Comparison of ENCODE assay signal across 16 cellular contexts in the genomic region with DNA sequence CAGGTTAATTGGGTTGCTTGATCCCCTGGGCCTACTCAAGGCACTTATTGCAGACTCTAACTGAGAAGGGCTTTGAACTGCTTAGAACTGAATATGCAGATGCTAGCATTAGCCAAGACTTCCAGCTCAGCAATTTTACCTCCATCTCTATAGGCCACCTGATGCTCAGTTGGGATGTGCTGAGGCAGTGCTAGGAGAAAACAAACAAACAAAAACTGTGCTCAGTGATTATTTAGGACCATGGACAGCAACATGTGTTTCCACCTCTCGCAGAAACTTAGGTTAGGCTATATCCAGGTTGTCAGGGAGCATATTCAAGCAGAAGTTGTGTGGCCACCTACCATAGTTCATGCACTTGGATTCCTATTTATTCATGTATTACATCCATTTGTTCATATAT.
DNase-seq lines count a peak whose midpoint lies in the region; ATAC-seq and TF ChIP-seq lines count a peak whose summit lies in the region.
"Had no signal": no experiment of that assay in that cellular context is flagged by ENCODE, and none has a peak within 500 bp of the region (broad histone marks: within the 10 kb centered on the region; RNA-seq: fewer than 3 reads in every experiment).

No MANE protein-coding gene starts in this region.

- H3F3A ChIP-seq in GM23338 (replicated peaks; ENCODE audit: low read depth), result no peaks in the 10 kb centered on the region

- H3K36me3 Mint-ChIP-seq in GM23338 (ENCODE audit: low read depth), result no peaks in the 10 kb centered on the region
- H3K36me3 Mint-ChIP-seq: activated naive CD8-positive, alpha-beta T cell treated with anti-CD3 and anti-CD28 coated beads for 36 hours had no signal

- H3K9me2 ChIP-seq in GM23338 (ENCODE audit: insufficient read depth), result no peaks in the 10 kb centered on the region

- H3K27me3 ChIP-seq in GM23338 (ENCODE audit: insufficient read depth), result no peaks in the 10 kb centered on the region
- H3K27me3 ChIP-seq: thyroid gland had no signal

- H3K4me3 ChIP-seq in GM23338, result no peak overlapping the region
- H3K4me3 ChIP-seq: esophagus squamous epithelium, psoas muscle, thyroid gland had no signal

- H3K4me1 Mint-ChIP-seq in GM23338, result no peaks in the 10 kb centered on the region

- no peaks in the 10 kb centered on the region for H3K9me3 Mint-ChIP-seq in GM23338

- H3K27me3 Mint-ChIP-seq in GM23338 (ENCODE audit: insufficient read depth, low read depth, poor library complexity), result peaks cover 3% of the 10 kb centered on the region

- H3K4me3 Mint-ChIP-seq in GM23338, result no peak overlapping the region
- H3K4me3 Mint-ChIP-seq: activated naive CD8-positive, alpha-beta T cell treated with anti-CD3 and anti-CD28 coated beads for 36 hours had no signal

- no peaks in the 10 kb centered on the region for H3K79me2 ChIP-seq in GM23338 (replicated peaks; ENCODE audit: insufficient read depth)

- intact Hi-C loops in posterior cingulate gyrus (cut with DNase I), result no loop called here

- no peak overlapping the region for H2AFZ ChIP-seq in GM23338

- no peaks in the 10 kb centered on the region for H4K20me1 ChIP-seq in GM23338 (replicated peaks; ENCODE audit: insufficient read depth)

- 0 out of 2 replicates have a peak, but pooled peaks cover 3% of the 10 kb centered on the region for H3K4me1 ChIP-seq in GM23338 (ENCODE audit: insufficient read depth)
- H3K4me1 ChIP-seq: esophagus squamous epithelium, psoas muscle, thyroid gland had no signal

- H3K27ac Mint-ChIP-seq in GM23338, result no peak overlapping the region
- H3K27ac Mint-ChIP-seq: activated naive CD8-positive, alpha-beta T cell treated with anti-CD3 and anti-CD28 coated beads for 36 hours had no signal

- peak; percentile 74 for DNase-seq in GM23338 (ENCODE audit: low spot score)
- peak; percentile 15 for DNase-seq in NCI-H1092 (lab: John Stamatoyannopoulos, UW)
- peak; percentile 26 for DNase-seq in astrocyte of the hippocampus (ENCODE audit: low read depth, low spot score)
- peak; percentile 2 for DNase-seq in kidney glomerular epithelial cell (lab: John Stamatoyannopoulos, UW)
- no peak for DNase-seq in SK-N-DZ (ENCODE audit: low spot score)
- DNase-seq in posterior cingulate gyrus, result no peak
- DNase-seq in epidermal melanocyte (ENCODE audit: insufficient read length, low spot score), result no peak
- DNase-seq: activated naive CD8-positive, alpha-beta T cell treated with anti-CD3 and anti-CD28 coated beads for 36 hours; esophagus squamous epithelium; GF-D8; IMR-90; NCI-H2107; psoas muscle; thyroid gland had no signal

- no peaks in the 10 kb centered on the region for H3K36me3 ChIP-seq in GM23338 (ENCODE audit: insufficient read depth)
- H3K36me3 ChIP-seq: esophagus squamous epithelium, thyroid gland had no signal

- no peak for TF ChIP-seq CTCF in GM23338 (conservative IDR thresholded peaks at IDR 0.05; ENCODE audit: low read depth in 2 of 2)

- ATAC-seq in GM23338 (peak; percentile 74), GM19395 (IDR thresholded peaks at IDR 0.05; ENCODE audit: unreplicated experiment) (no peak)
- ATAC-seq: psoas muscle had no signal

- H3K4me2 ChIP-seq in GM23338, result no peak overlapping the region

- H3K27ac ChIP-seq in GM23338 (ENCODE audit: low read depth), result no peak overlapping the region
- H3K27ac ChIP-seq: C4-2B, esophagus squamous epithelium, psoas muscle, thyroid gland had no signal

TF ChIP-seq in GM23338, 12 proteins besides CTCF, POLR2A, EP300 and RAD21:
- TF ChIP-seq, protein P1, sequence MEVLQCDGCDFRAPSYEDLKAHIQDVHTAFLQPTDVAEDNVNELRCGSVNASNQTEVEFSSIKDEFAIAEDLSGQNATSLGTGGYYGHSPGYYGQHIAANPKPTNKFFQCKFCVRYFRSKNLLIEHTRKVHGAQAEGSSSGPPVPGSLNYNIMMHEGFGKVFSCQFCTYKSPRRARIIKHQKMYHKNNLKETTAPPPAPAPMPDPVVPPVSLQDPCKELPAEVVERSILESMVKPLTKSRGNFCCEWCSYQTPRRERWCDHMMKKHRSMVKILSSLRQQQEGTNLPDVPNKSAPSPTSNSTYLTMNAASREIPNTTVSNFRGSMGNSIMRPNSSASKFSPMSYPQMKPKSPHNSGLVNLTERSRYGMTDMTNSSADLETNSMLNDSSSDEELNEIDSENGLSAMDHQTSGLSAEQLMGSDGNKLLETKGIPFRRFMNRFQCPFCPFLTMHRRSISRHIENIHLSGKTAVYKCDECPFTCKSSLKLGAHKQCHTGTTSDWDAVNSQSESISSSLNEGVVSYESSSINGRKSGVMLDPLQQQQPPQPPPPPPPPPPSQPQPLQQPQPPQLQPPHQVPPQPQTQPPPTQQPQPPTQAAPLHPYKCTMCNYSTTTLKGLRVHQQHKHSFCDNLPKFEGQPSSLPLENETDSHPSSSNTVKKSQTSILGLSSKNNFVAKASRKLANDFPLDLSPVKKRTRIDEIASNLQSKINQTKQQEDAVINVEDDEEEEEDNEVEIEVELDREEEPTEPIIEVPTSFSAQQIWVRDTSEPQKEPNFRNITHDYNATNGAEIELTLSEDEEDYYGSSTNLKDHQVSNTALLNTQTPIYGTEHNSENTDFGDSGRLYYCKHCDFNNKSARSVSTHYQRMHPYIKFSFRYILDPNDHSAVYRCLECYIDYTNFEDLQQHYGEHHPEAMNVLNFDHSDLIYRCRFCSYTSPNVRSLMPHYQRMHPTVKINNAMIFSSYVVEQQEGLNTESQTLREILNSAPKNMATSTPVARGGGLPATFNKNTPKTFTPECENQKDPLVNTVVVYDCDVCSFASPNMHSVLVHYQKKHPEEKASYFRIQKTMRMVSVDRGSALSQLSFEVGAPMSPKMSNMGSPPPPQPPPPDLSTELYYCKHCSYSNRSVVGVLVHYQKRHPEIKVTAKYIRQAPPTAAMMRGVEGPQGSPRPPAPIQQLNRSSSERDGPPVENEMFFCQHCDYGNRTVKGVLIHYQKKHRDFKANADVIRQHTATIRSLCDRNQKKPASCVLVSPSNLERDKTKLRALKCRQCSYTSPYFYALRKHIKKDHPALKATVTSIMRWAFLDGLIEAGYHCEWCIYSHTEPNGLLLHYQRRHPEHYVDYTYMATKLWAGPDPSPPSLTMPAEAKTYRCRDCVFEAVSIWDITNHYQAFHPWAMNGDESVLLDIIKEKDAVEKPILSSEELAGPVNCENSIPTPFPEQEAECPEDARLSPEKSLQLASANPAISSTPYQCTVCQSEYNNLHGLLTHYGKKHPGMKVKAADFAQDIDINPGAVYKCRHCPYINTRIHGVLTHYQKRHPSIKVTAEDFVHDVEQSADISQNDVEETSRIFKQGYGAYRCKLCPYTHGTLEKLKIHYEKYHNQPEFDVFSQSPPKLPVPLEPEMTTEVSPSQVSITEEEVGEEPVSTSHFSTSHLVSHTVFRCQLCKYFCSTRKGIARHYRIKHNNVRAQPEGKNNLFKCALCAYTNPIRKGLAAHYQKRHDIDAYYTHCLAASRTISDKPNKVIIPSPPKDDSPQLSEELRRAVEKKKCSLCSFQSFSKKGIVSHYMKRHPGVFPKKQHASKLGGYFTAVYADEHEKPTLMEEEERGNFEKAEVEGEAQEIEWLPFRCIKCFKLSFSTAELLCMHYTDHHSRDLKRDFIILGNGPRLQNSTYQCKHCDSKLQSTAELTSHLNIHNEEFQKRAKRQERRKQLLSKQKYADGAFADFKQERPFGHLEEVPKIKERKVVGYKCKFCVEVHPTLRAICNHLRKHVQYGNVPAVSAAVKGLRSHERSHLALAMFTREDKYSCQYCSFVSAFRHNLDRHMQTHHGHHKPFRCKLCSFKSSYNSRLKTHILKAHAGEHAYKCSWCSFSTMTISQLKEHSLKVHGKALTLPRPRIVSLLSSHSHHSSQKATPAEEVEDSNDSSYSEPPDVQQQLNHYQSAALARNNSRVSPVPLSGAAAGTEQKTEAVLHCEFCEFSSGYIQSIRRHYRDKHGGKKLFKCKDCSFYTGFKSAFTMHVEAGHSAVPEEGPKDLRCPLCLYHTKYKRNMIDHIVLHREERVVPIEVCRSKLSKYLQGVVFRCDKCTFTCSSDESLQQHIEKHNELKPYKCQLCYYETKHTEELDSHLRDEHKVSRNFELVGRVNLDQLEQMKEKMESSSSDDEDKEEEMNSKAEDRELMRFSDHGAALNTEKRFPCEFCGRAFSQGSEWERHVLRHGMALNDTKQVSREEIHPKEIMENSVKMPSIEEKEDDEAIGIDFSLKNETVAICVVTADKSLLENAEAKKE (CRISPR knock-in tag; IDR thresholded peaks at IDR 0.05), result no peak
- TF ChIP-seq, protein P2, sequence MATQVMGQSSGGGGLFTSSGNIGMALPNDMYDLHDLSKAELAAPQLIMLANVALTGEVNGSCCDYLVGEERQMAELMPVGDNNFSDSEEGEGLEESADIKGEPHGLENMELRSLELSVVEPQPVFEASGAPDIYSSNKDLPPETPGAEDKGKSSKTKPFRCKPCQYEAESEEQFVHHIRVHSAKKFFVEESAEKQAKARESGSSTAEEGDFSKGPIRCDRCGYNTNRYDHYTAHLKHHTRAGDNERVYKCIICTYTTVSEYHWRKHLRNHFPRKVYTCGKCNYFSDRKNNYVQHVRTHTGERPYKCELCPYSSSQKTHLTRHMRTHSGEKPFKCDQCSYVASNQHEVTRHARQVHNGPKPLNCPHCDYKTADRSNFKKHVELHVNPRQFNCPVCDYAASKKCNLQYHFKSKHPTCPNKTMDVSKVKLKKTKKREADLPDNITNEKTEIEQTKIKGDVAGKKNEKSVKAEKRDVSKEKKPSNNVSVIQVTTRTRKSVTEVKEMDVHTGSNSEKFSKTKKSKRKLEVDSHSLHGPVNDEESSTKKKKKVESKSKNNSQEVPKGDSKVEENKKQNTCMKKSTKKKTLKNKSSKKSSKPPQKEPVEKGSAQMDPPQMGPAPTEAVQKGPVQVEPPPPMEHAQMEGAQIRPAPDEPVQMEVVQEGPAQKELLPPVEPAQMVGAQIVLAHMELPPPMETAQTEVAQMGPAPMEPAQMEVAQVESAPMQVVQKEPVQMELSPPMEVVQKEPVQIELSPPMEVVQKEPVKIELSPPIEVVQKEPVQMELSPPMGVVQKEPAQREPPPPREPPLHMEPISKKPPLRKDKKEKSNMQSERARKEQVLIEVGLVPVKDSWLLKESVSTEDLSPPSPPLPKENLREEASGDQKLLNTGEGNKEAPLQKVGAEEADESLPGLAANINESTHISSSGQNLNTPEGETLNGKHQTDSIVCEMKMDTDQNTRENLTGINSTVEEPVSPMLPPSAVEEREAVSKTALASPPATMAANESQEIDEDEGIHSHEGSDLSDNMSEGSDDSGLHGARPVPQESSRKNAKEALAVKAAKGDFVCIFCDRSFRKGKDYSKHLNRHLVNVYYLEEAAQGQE (IDR thresholded peaks at IDR 0.05; ENCODE audit: unreplicated experiment), result peak; percentile 92

Comparison
In these comparisons a context has a peak if more than half of its experiments do, and no peak if none do; other contexts are left out.
1. DNase-seq: peak in GM23338 (single experiment), NCI-H1092 (single experiment), astrocyte of the hippocampus (single experiment) and kidney glomerular epithelial cell (single experiment); none in SK-N-DZ (single experiment), posterior cingulate gyrus (0 of 10) and epidermal melanocyte (single experiment).